ENCODE assay signal across 9 cellular contexts in genomic region chr11:102157219-102157618, GRCh38. TPM values are rescaled to one million over a fixed set of nuclear protein-coding genes. Genes with fewer than 3 reads are reported as not detected.
DNase-seq lines count a peak whose midpoint lies in the region; ATAC-seq and TF ChIP-seq lines count a peak whose summit lies in the region.
"Had no signal": no experiment of that assay in that cellular context is flagged by ENCODE, and none has a peak within 500 bp of the region (broad histone marks: within the 10 kb centered on the region; RNA-seq: fewer than 3 reads in every experiment).

No MANE protein-coding gene starts in this region.

- no peak overlapping the region for H4K91ac ChIP-seq in mesenchymal stem cell (ENCODE audit: low read length)

- no peak overlapping the region for H4K8ac ChIP-seq in mesenchymal stem cell (ENCODE audit: low read length)

- no peak overlapping the region for H3K4me2 ChIP-seq in mesenchymal stem cell (ENCODE audit: low read length, poor library complexity, severe bottlenecking)

- H2BK12ac ChIP-seq in mesenchymal stem cell (ENCODE audit: low read length in 2 of 2): no peak overlapping the region

- H3K36me3 ChIP-seq in mesenchymal stem cell (ENCODE audit: control insufficient read depth in 1 of 2, insufficient read depth in 2 of 2, low read depth in 1 of 2, low read length in 2 of 2): peaks cover 5 to 10% of the 10 kb centered on the region in 2 experiments

- ATAC-seq in GM19324 (IDR thresholded peaks at IDR 0.05; ENCODE audit: low FRiP score, unreplicated experiment): no peak

- no peak overlapping the region for H2AK5ac ChIP-seq in mesenchymal stem cell (ENCODE audit: low read length, severe bottlenecking)

- DNase-seq in NCI-H226: peak; percentile 77
- DNase-seq in epithelial cell of proximal tubule (ENCODE audit: low read depth): peak; percentile 63
- peak; percentile 59 for DNase-seq in mesenchymal stem cell
- no peak for DNase-seq in NCI-H82 treated with DMSO at 0.1 percent for 48 hours (lab: John Stamatoyannopoulos, UW; ENCODE audit: unreplicated experiment)
- DNase-seq in NK-92 (lab: John Stamatoyannopoulos, UW; ENCODE audit: unreplicated experiment): no peak
- no peak for DNase-seq in NCI-H187 (lab: John Stamatoyannopoulos, UW)
- DNase-seq: activated gamma-delta T cell treated with Interleukin-2 at 50 U/mL for 16 hours had no signal

- peaks cover 1% of the 10 kb centered on the region for H3K4me1 ChIP-seq in mesenchymal stem cell (ENCODE audit: control insufficient read depth, insufficient read depth, low read depth, low read length)

- no peak overlapping the region for H3K14ac ChIP-seq in mesenchymal stem cell (ENCODE audit: low read length in 2 of 2)

- H3K9me3 ChIP-seq in mesenchymal stem cell (ENCODE audit: control insufficient read depth, low read length): no peaks in the 10 kb centered on the region

- H3K18ac ChIP-seq in mesenchymal stem cell (ENCODE audit: low read depth in 1 of 2, low read length in 2 of 2): no peak overlapping the region

- H3K4me3 ChIP-seq in epithelial cell of proximal tubule (ENCODE audit: low read depth, low read length): no peak overlapping the region
- H3K4me3 ChIP-seq in mesenchymal stem cell (ENCODE audit: insufficient read depth in 1 of 2, low read depth in 1 of 2, low read length in 2 of 2): no peak overlapping the region

- TF ChIP-seq CTCF in 22Rv1 (IDR thresholded peaks at IDR 0.05) (no peak), epithelial cell of proximal tubule (conservative IDR thresholded peaks at IDR 0.05; ENCODE audit: low read depth, low read length) (no peak)

- WGBS in mesenchymal stem cell: 45% methylated on average over 1 of the region's 2 CpGs

- no peak overlapping the region for H2AFZ ChIP-seq in mesenchymal stem cell (ENCODE audit: low read depth, low read length)

- no peaks in the 10 kb centered on the region for H3K27me3 ChIP-seq in mesenchymal stem cell (ENCODE audit: control insufficient read depth in 1 of 2, insufficient read depth in 1 of 2, low read length in 2 of 2)

- H2BK120ac ChIP-seq in mesenchymal stem cell (ENCODE audit: low read depth, low read length): no peak overlapping the region

- H3K9ac ChIP-seq in mesenchymal stem cell (ENCODE audit: low read length): peak overlapping the region; percentile 23

- no peak overlapping the region for H2BK15ac ChIP-seq in mesenchymal stem cell (ENCODE audit: low read depth, poor library complexity, severe bottlenecking)

- H3K79me1 ChIP-seq in mesenchymal stem cell (replicated peaks; ENCODE audit: low read length, poor library complexity, severe bottlenecking): no peaks in the 10 kb centered on the region

- no peak overlapping the region for H3K4ac ChIP-seq in mesenchymal stem cell (ENCODE audit: low read depth in 1 of 2, low read length in 2 of 2)

- H3K23ac ChIP-seq in mesenchymal stem cell (ENCODE audit: low read length in 2 of 2): no peak overlapping the region

- H3K27ac ChIP-seq in 22Rv1 (peak overlapping the region; percentile 48), mesenchymal stem cell (ENCODE audit: low read length, poor library complexity, severe bottlenecking) (no peak overlapping the region)

- no peak overlapping the region for H2BK5ac ChIP-seq in mesenchymal stem cell (ENCODE audit: low read depth, low read length, poor library complexity, severe bottlenecking)

RNA-seq across cellular contexts. Expression of gene YAP1, which starts 47.0 kb away (rescaled TPM):
- 84.8 and 94.5 TPM in 2 replicates for total RNA-seq in epithelial cell of proximal tubule
- 85.8 TPM for polyA plus RNA-seq in mesenchymal stem cell (2013, experiment 1 of 2)
- polyA plus RNA-seq in mesenchymal stem cell (2013, experiment 2 of 2): 87.1 TPM

Comparison
In these comparisons a context has a peak if more than half of its experiments do, and no peak if none do; other contexts are left out.
1. DNase-seq: peak in NCI-H226 (single experiment), epithelial cell of proximal tubule (single experiment) and mesenchymal stem cell (single experiment); none in NCI-H82 treated with DMSO at 0.1 percent for 48 hours (single experiment), NK-92 (single experiment) and NCI-H187 (0 of 2).